22 cellular contexts compared by ENCODE assay signal in the genomic region with DNA sequence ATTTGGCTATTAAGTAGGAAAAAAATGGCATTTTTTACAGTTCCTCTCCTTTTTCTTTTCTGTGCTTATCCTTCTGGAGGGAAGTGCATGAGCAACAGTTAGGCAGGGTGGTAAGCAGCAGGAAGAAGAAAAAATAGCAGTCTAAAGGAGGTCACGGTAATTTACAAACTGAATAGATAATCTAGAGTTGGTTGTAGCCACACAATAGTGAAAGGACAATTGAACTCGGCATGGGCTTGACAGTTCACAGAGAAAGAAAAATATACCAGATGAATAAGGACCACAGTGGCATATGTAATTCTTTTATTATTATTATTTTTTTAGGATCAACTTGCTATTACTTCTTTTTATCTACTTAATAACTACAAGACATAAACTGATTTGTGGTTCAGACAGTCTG.
"Had no signal": no experiment of that assay in that cellular context is flagged by ENCODE, and none has a peak within 500 bp of the region (broad histone marks: within the 10 kb centered on the region; RNA-seq: fewer than 3 reads in every experiment).

No MANE protein-coding gene starts in this region.

- H3K27me3 Mint-ChIP-seq: activated B cell treated with CpG ODN at 0.5 μM for 24 hours; activated CD8-positive, alpha-beta T cell treated with anti-CD3 and anti-CD28 coated beads for 36 hours; activated naive CD8-positive, alpha-beta T cell treated with anti-CD3 and anti-CD28 coated beads, Interleukin-2, amount 10 ng/mL, durations not matched to agents 7 days and 5 days; activated T-helper 17 cell treated with anti-CD3 and anti-CD28 coated beads, Interleukin-2, amount 50 U/mL, for 72 hours; naive thymus-derived CD8-positive, alpha-beta T cell had no signal

- H3K4me1 Mint-ChIP-seq: activated B cell treated with CpG ODN at 0.5 μM for 24 hours had no signal

- H3K27me3 ChIP-seq: brain microvascular endothelial cell, colonic mucosa, gastrocnemius medialis, heart left ventricle, neutrophil, stomach, upper lobe of right lung had no signal

- H3K36me3 ChIP-seq: brain microvascular endothelial cell, colonic mucosa, gastrocnemius medialis, heart left ventricle, neutrophil, stomach had no signal

- H3K27ac Mint-ChIP-seq: activated B cell treated with CpG ODN at 0.5 μM for 24 hours; activated CD8-positive, alpha-beta T cell treated with anti-CD3 and anti-CD28 coated beads for 36 hours; activated naive CD8-positive, alpha-beta T cell treated with anti-CD3 and anti-CD28 coated beads, Interleukin-2, amount 10 ng/mL, durations not matched to agents 7 days and 5 days; activated T-helper 17 cell treated with anti-CD3 and anti-CD28 coated beads, Interleukin-2, amount 50 U/mL, for 72 hours; naive thymus-derived CD8-positive, alpha-beta T cell; stimulated activated effector memory CD8-positive, alpha-beta T cell treated with anti-CD3 and anti-CD28 coated beads, Interleukin-12 subunit alpha, Interleukin-12 subunit beta, amount 100 ng/mL, for 72 hours had no signal

- DNase-seq: activated B cell treated with CpG ODN at 0.5 μM for 24 hours; activated CD4-positive, alpha-beta T cell treated with anti-CD3 and anti-CD28 coated beads for 48 hours; activated CD8-positive, alpha-beta T cell treated with anti-CD3 and anti-CD28 coated beads for 36 hours; activated naive CD4-positive, alpha-beta T cell; activated naive CD8-positive, alpha-beta T cell treated with anti-CD3 and anti-CD28 coated beads, Interleukin-2, amount 10 ng/mL, durations not matched to agents 7 days and 5 days; activated T-cell treated with anti-CD3 and anti-CD28 coated beads, Interleukin-2, amount 50 U/mL, for 1 hour; amygdala; brain microvascular endothelial cell; central memory CD4-positive, alpha-beta T cell; colonic mucosa; gastrocnemius medialis; heart left ventricle; mesenchymal stem cell; naive thymus-derived CD8-positive, alpha-beta T cell; stimulated activated CD4-positive, alpha-beta T cell treated with anti-CD3 and anti-CD28 coated beads, Interleukin-4, amount 100 ng/mL, for 24 hours; stomach; upper lobe of right lung had no signal

- H3K4me3 ChIP-seq: colonic mucosa, gastrocnemius medialis, heart left ventricle, smooth muscle cell, stomach, upper lobe of right lung had no signal

- H3K27ac ChIP-seq: brain microvascular endothelial cell, colonic mucosa, gastrocnemius medialis, heart left ventricle, neutrophil, parathyroid adenoma, stomach, upper lobe of right lung had no signal

- H3K36me3 Mint-ChIP-seq: stimulated activated effector memory CD8-positive, alpha-beta T cell treated with anti-CD3 and anti-CD28 coated beads, Interleukin-12 subunit alpha, Interleukin-12 subunit beta, amount 100 ng/mL, for 72 hours had no signal

- H3K9me3 Mint-ChIP-seq: activated B cell treated with CpG ODN at 0.5 μM for 24 hours; activated CD8-positive, alpha-beta T cell treated with anti-CD3 and anti-CD28 coated beads for 36 hours; activated naive CD8-positive, alpha-beta T cell treated with anti-CD3 and anti-CD28 coated beads, Interleukin-2, amount 10 ng/mL, durations not matched to agents 7 days and 5 days; activated T-helper 17 cell treated with anti-CD3 and anti-CD28 coated beads, Interleukin-2, amount 50 U/mL, for 72 hours; naive thymus-derived CD8-positive, alpha-beta T cell; stimulated activated effector memory CD8-positive, alpha-beta T cell treated with anti-CD3 and anti-CD28 coated beads, Interleukin-12 subunit alpha, Interleukin-12 subunit beta, amount 100 ng/mL, for 72 hours had no signal

- H3K4me3 Mint-ChIP-seq: activated B cell treated with CpG ODN at 0.5 μM for 24 hours; activated CD8-positive, alpha-beta T cell treated with anti-CD3 and anti-CD28 coated beads for 36 hours; activated naive CD8-positive, alpha-beta T cell treated with anti-CD3 and anti-CD28 coated beads, Interleukin-2, amount 10 ng/mL, durations not matched to agents 7 days and 5 days; activated T-helper 17 cell treated with anti-CD3 and anti-CD28 coated beads, Interleukin-2, amount 50 U/mL, for 72 hours; naive thymus-derived CD8-positive, alpha-beta T cell; stimulated activated effector memory CD8-positive, alpha-beta T cell treated with anti-CD3 and anti-CD28 coated beads, Interleukin-12 subunit alpha, Interleukin-12 subunit beta, amount 100 ng/mL, for 72 hours had no signal
